In the genomic region with DNA sequence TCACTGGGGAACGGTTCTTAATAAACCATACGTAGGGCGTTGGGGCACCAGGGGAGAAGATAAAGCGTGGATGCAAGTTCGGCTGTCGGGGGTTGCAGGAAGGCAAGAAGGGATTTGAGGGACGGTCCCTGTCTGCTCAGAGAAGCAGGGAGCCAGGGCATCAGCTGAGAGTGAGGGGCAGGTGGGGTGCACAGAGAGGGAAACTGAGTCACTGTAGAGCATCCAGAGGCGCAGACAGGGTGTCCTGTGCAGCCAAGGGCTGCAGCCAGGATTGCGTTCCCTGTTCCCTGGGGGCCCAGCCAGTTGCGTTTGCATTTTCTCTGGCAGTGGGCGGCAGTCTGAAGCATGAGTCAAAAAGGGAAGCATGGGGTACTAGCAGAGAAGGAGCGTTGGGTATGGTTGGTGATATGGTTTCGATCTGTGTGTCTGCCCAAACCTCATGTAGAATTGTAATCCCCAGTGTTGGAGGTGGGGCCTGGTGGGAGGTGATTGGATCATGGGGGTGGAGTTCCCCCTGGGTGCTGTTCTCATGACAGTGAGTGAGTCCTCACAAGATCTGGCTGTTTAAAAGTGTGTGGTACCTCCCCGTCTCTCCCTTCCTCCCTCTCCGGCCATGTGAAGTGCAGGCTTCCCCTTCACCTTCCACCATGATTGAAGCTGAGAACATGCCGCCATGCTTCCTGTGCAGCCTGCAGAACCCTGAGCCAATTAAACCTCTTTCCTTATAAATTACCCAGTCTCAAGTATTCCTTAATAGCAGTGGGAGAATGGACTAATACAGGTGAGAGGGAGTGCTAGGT, we compare ENCODE assay signal across 17 cellular contexts.
A peak's percentile ranks its signal among the peaks of the same experiment; 100 is the strongest.
DNase-seq lines count a peak whose midpoint lies in the region; ATAC-seq and TF ChIP-seq lines count a peak whose summit lies in the region.
"Had no signal": no experiment of that assay in that cellular context is flagged by ENCODE, and none has a peak within 500 bp of the region (broad histone marks: within the 10 kb centered on the region; RNA-seq: fewer than 3 reads in every experiment).

No MANE protein-coding gene starts in this region.

- H3K27me3 Mint-ChIP-seq in stimulated activated naive CD8-positive, alpha-beta T cell treated with anti-CD3 and anti-CD28 coated beads, Interleukin-15, amount 100 ng/mL, for 72 hours = peaks cover 6% of the 10 kb centered on the region
- peaks cover 29% of the 10 kb centered on the region for H3K27me3 Mint-ChIP-seq in memory B cell

- no peak overlapping the region for H3K4me3 Mint-ChIP-seq in stimulated activated naive CD8-positive, alpha-beta T cell treated with anti-CD3 and anti-CD28 coated beads, Interleukin-15, amount 100 ng/mL, for 72 hours
- no peak overlapping the region for H3K4me3 Mint-ChIP-seq in memory B cell

- H3K27ac Mint-ChIP-seq in stimulated activated naive CD8-positive, alpha-beta T cell treated with anti-CD3 and anti-CD28 coated beads, Interleukin-15, amount 100 ng/mL, for 72 hours = no peak overlapping the region
- no peak overlapping the region for H3K27ac Mint-ChIP-seq in memory B cell

- no peak for TF ChIP-seq CTCF in vagina (IDR thresholded peaks at IDR 0.05)

- no peaks in the 10 kb centered on the region for H3K36me3 ChIP-seq in vagina
- H3K36me3 ChIP-seq: cardiac muscle cell, neutrophil, suprapubic skin had no signal

- DNase-seq in SIG-M5 treated with dmso at 0.1 percent for 504 hours (lab: John Stamatoyannopoulos, UW; ENCODE audit: unreplicated experiment) = peak; percentile 46
- DNase-seq in SIG-M5 (lab: John Stamatoyannopoulos, UW) = no peak
- DNase-seq in stimulated activated naive CD8-positive, alpha-beta T cell treated with anti-CD3 and anti-CD28 coated beads, Interleukin-15, Interleukin-2, amounts not matched to agents 100 U/mL and 50 U/mL, for 24 hours = peak; percentile 5
- no peak for DNase-seq in stimulated activated naive CD8-positive, alpha-beta T cell treated with anti-CD3 and anti-CD28 coated beads, Interleukin-15, amount 100 ng/mL, for 72 hours
- DNase-seq in memory B cell (ENCODE audit: low spot score in 2 of 2) = no peak
- peak; percentile 55 to 74 for DNase-seq in vagina (ENCODE audit: extremely low spot score in 2 of 2)
- no peak for DNase-seq in NCI-H1436 treated with DMSO at 0.1 percent for 48 hours (lab: John Stamatoyannopoulos, UW)
- DNase-seq: DMS79, HCEC 1CT, mammary epithelial cell, SHP77 treated with DMSO at 0.1 percent for 48 hours, T1000 had no signal

- ATAC-seq in stimulated activated naive CD8-positive, alpha-beta T cell treated with anti-CD3 and anti-CD28 coated beads, Interleukin-15, Interleukin-2, amounts not matched to agents 100 U/mL and 50 U/mL, for 24 hours = peak; percentile 33
- no peak for ATAC-seq in stimulated activated naive CD8-positive, alpha-beta T cell treated with anti-CD3 and anti-CD28 coated beads, Interleukin-15, amount 100 ng/mL, for 72 hours
- ATAC-seq in memory B cell (ENCODE audit: low read depth) (peak; percentile 22), GM18909 (IDR thresholded peaks at IDR 0.05; ENCODE audit: poor library complexity, unreplicated experiment) (no peak)

- intact Hi-C loops in vagina (cut with DNase I) = no loop called here

- H3K4me1 ChIP-seq in vagina = no peaks in the 10 kb centered on the region

- H3K27ac ChIP-seq in vagina = no peak overlapping the region
- H3K27ac ChIP-seq: C4-2B, cardiac muscle cell, neutrophil, suprapubic skin had no signal

- no peaks in the 10 kb centered on the region for H3K27me3 ChIP-seq in vagina
- H3K27me3 ChIP-seq: cardiac muscle cell had no signal

- TF ChIP-seq POLR2A in vagina (IDR thresholded peaks at IDR 0.05) = no peak

- H3K9me3 Mint-ChIP-seq in stimulated activated naive CD8-positive, alpha-beta T cell treated with anti-CD3 and anti-CD28 coated beads, Interleukin-15, amount 100 ng/mL, for 72 hours = no peaks in the 10 kb centered on the region
- no peaks in the 10 kb centered on the region for H3K9me3 Mint-ChIP-seq in memory B cell

- no peaks in the 10 kb centered on the region for H3K36me3 Mint-ChIP-seq in memory B cell

- H3K4me3 ChIP-seq in vagina = no peak overlapping the region
- H3K4me3 ChIP-seq: cardiac muscle cell, suprapubic skin had no signal

- H3K9me3 ChIP-seq in vagina = no peaks in the 10 kb centered on the region
- H3K9me3 ChIP-seq: neutrophil, suprapubic skin had no signal

- no peaks in the 10 kb centered on the region for H3K4me1 Mint-ChIP-seq in stimulated activated naive CD8-positive, alpha-beta T cell treated with anti-CD3 and anti-CD28 coated beads, Interleukin-15, amount 100 ng/mL, for 72 hours
- peaks cover 6% of the 10 kb centered on the region for H3K4me1 Mint-ChIP-seq in memory B cell

Comparison
In these comparisons a context has a peak if more than half of its experiments do, and no peak if none do; other contexts are left out.
1. DNase-seq: peak in SIG-M5 treated with dmso at 0.1 percent for 504 hours (single experiment), stimulated activated naive CD8-positive, alpha-beta T cell treated with anti-CD3 and anti-CD28 coated beads, Interleukin-15, Interleukin-2, amounts not matched to agents 100 U/mL and 50 U/mL, for 24 hours (single experiment) and vagina (2 of 2); none in SIG-M5 (single experiment), stimulated activated naive CD8-positive, alpha-beta T cell treated with anti-CD3 and anti-CD28 coated beads, Interleukin-15, amount 100 ng/mL, for 72 hours (0 of 2), memory B cell (0 of 2) and NCI-H1436 treated with DMSO at 0.1 percent for 48 hours (single experiment).
2. ATAC-seq: peak in stimulated activated naive CD8-positive, alpha-beta T cell treated with anti-CD3 and anti-CD28 coated beads, Interleukin-15, Interleukin-2, amounts not matched to agents 100 U/mL and 50 U/mL, for 24 hours (single experiment) and memory B cell (single experiment); none in stimulated activated naive CD8-positive, alpha-beta T cell treated with anti-CD3 and anti-CD28 coated beads, Interleukin-15, amount 100 ng/mL, for 72 hours (single experiment) and GM18909 (single experiment).